18 cellular contexts compared by ENCODE assay signal in the genomic region with DNA sequence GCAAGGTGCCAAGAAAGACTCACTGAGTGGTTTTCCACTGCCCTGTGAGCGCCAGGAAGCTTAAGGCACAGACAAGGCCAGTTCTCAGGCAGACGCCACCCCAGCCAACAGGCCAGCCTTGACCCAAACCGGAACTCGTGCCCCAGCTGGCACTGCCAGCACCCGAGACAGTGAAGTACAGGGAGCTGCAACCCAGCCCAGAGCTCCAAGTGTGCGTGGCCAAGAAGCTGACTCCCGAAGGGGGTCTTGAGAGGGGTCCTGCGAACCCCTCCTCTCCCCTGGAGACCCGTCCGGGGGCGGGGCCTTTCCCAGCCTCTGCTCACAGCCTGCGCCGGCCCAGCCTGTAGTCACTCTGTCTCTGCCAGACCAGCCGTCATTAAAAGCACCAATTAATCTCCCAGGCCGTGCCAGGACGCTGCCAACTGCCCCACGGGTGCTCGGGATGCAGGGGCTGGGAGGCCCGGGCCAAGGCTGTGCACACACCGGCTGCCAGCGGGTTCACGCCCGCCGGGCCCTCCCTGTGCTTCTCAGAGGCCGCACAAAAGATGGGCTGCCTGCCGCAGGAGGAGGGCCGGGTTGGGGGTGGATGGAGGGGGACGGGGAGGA. TPM values are rescaled to one million over a fixed set of nuclear protein-coding genes. Genes with fewer than 3 reads are reported as not detected.
DNase-seq lines count a peak whose midpoint lies in the region; ATAC-seq and TF ChIP-seq lines count a peak whose summit lies in the region.
"Had no signal": no experiment of that assay in that cellular context is flagged by ENCODE, and none has a peak within 500 bp of the region (broad histone marks: within the 10 kb centered on the region; RNA-seq: fewer than 3 reads in every experiment).

No MANE protein-coding gene starts in this region.

- H3K36me3 ChIP-seq in left ventricle myocardium inferior = no peaks in the 10 kb centered on the region
- H3K36me3 ChIP-seq: colonic mucosa, thyroid gland had no signal

- H3K9me3 ChIP-seq in left ventricle myocardium inferior (replicated peaks) = no peaks in the 10 kb centered on the region
- H3K9me3 ChIP-seq: colonic mucosa, thyroid gland had no signal

- ATAC-seq in Right ventricle myocardium inferior (no peak), HG03565 (IDR thresholded peaks at IDR 0.05; ENCODE audit: unreplicated experiment) (no peak), HG02840 (IDR thresholded peaks at IDR 0.05; ENCODE audit: low FRiP score, unreplicated experiment) (no peak)

- peak overlapping the region; percentile 30 for H3K27ac ChIP-seq in left ventricle myocardium inferior (replicated peaks)
- H3K27ac ChIP-seq: colonic mucosa, epithelial cell of prostate, PC-9, thyroid gland had no signal

- no peak for DNase-seq in left ventricle myocardium inferior
- DNase-seq in Right ventricle myocardium inferior (ENCODE audit: missing footprints) = no peak
- peak in 41 of 42 donors; percentile 66 to 93 (median 80) for DNase-seq in head of caudate nucleus
- DNase-seq in posterior cingulate gyrus = peak; percentile 60 to 95 (median 77)
- no peak for DNase-seq in AML-193 (lab: John Stamatoyannopoulos, UW)
- no peak for DNase-seq in NCI-H524 treated with DMSO at 0.1 percent for 48 hours (lab: John Stamatoyannopoulos, UW)
- DNase-seq: activated T-cell treated with anti-CD3 and anti-CD28 coated beads, Interleukin-2, amount 50 U/mL, for 4 hours; CD8-positive, alpha-beta memory T cell; colonic mucosa; islet precursor cell; NCI-H187; PC-9; thyroid gland had no signal

- H3K4me3 ChIP-seq in left ventricle myocardium inferior = no peak overlapping the region
- H3K4me3 ChIP-seq: colonic mucosa, PC-9, thyroid gland had no signal

- H3K4me1 ChIP-seq in left ventricle myocardium inferior = peaks cover 30% of the 10 kb centered on the region
- H3K4me1 ChIP-seq: colonic mucosa had no signal

- no peak for TF ChIP-seq CTCF in left ventricle myocardium inferior (IDR thresholded peaks at IDR 0.05; ENCODE audit: borderline replicate concordance)

- intact Hi-C loops in left ventricle myocardium inferior (cut with micrococcal nuclease) (no loop called here), Right ventricle myocardium inferior (cut with DNase I) (no loop called here), head of caudate nucleus (cut with DNase I) (no loop called here), posterior cingulate gyrus (cut with DNase I) (loop anchor here (10.0 kb wide), 1 partner anchor 62 kb away; no protein-coding TSS in a partner anchor)

- peaks cover 40% of the 10 kb centered on the region for H3K27me3 ChIP-seq in left ventricle myocardium inferior (ENCODE audit: low read depth)

RNA-seq across cellular contexts. Expression of gene SOX8, which starts 4.4 kb away (rescaled TPM):
- total RNA-seq in left ventricle myocardium inferior (0.96 TPM), Right ventricle myocardium inferior (0.89 TPM)
- total RNA-seq: HT1080, M059J, PC-9 had no signal

RNA-seq across cellular contexts. Expression of gene LMF1, which starts 6.4 kb away (rescaled TPM):
- total RNA-seq in left ventricle myocardium inferior (6.6 TPM), Right ventricle myocardium inferior (8.1 TPM)
- total RNA-seq: HT1080 had no signal

Comparison
In these comparisons a context has a peak if more than half of its experiments do, and no peak if none do; other contexts are left out.
1. DNase-seq: peak in head of caudate nucleus (41 of 42) and posterior cingulate gyrus (10 of 10); none in left ventricle myocardium inferior (single experiment), Right ventricle myocardium inferior (single experiment), AML-193 (0 of 2) and NCI-H524 treated with DMSO at 0.1 percent for 48 hours (single experiment).